ENCODE assay signal across 11 cellular contexts in the genomic region with DNA sequence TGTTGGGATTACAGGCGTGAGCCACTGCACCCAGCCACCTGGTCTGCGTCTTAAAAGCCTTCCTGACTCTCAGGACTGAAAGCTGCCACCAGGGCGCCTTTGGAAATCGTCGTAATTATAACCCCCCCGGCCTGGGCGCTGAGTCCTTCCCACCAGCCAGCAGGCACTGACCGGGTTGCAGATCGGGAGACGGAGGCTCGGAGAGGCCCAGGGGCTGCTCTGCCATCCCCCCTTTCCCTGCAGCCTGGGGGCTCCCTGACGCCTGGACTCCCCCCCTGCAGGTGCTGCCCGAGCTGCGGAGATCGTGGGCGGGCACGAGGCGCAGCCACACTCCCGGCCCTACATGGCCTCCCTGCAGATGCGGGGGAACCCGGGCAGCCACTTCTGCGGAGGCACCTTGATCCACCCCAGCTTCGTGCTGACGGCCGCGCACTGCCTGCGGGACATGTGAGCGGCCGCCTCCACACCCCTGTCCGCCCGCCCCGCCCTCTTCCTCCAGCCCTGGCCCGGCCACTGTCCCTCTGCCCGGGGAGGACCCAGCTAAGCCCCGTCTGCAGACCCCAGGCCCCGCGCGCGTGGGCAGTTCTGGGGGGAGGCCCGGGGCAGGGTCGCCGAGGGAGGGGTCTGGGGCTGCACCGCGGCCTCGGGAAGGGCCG. TPM values are rescaled to one million over a fixed set of nuclear protein-coding genes. Genes with fewer than 3 reads are reported as not detected.
DNase-seq lines count a peak whose midpoint lies in the region; ATAC-seq, FAIRE-seq and TF ChIP-seq lines count a peak whose summit lies in the region.
"Had no signal": no experiment of that assay in that cellular context is flagged by ENCODE, and none has a peak within 500 bp of the region (broad histone marks: within the 10 kb centered on the region; RNA-seq: fewer than 3 reads in every experiment).

No MANE protein-coding gene starts in this region.

- H3K27ac Mint-ChIP-seq in CD4-positive, alpha-beta T cell = no peak overlapping the region
- H3K27ac Mint-ChIP-seq: activated B cell treated with CpG ODN at 0.5 μM for 24 hours had no signal

- H3K9me3 Mint-ChIP-seq in CD4-positive, alpha-beta T cell = no peaks in the 10 kb centered on the region
- H3K9me3 Mint-ChIP-seq: activated B cell treated with CpG ODN at 0.5 μM for 24 hours had no signal

- H3K9me2 ChIP-seq in neural cell (ENCODE audit: insufficient read depth, low read length) = no peaks in the 10 kb centered on the region

- no peak overlapping the region for H2AFZ ChIP-seq in neural cell (ENCODE audit: low read depth, low read length)

- peak overlapping the region; percentile 38 for H3K4me3 ChIP-seq in neural cell (ENCODE audit: low read length)

- POLR2A ChIA-PET in CD4-positive, alpha-beta T cell (lab: Charles Lee) = no interaction called here

- peak overlapping the region; percentile 20 for H3K9ac ChIP-seq in neural cell (ENCODE audit: low read length)

- H3K79me2 ChIP-seq in neural cell (replicated peaks; ENCODE audit: insufficient read depth, low read length) = no peaks in the 10 kb centered on the region

- no peak overlapping the region for H3K4me3 Mint-ChIP-seq in CD4-positive, alpha-beta T cell
- H3K4me3 Mint-ChIP-seq: activated B cell treated with CpG ODN at 0.5 μM for 24 hours had no signal

- in situ Hi-C loops in GM13977 (cut with MboI; ENCODE audit: low pct_unique_long_range_greater_than_20kb, low sequenced_read_pairs, unreplicated experiment) = no loop called here

- no peak for TF ChIP-seq CTCF in CD4-positive, alpha-beta T cell (IDR thresholded peaks at IDR 0.05)
- TF ChIP-seq CTCF in neural cell (IDR thresholded peaks at IDR 0.05; ENCODE audit: poor library complexity, severe bottlenecking) (no peak), GM13977 (IDR thresholded peaks at IDR 0.05; ENCODE audit: extremely low read depth, insufficient read depth, missing control alignments) (no peak)

- CTCF ChIA-PET in CD4-positive, alpha-beta T cell (lab: Charles Lee) = no interaction called here

- no peaks in the 10 kb centered on the region for H3K36me3 ChIP-seq in neural cell (ENCODE audit: insufficient read depth, low read length)

- no peak overlapping the region for H3K4me2 ChIP-seq in neural cell (ENCODE audit: low read length)

- H4K20me1 ChIP-seq in neural cell (ENCODE audit: insufficient read depth) = no peaks in the 10 kb centered on the region

- peak; percentile 32 for ATAC-seq in CD4-positive, alpha-beta T cell (ENCODE audit: poor library complexity)
- ATAC-seq in GM19328 (IDR thresholded peaks at IDR 0.05; ENCODE audit: unreplicated experiment) = no peak

- TF ChIP-seq POLR2A in GM12891 (IDR thresholded peaks at IDR 0.05; ENCODE audit: low read depth, low read length) = no peak

- no peaks in the 10 kb centered on the region for H3K9me3 ChIP-seq in CD4-positive, alpha-beta T cell (ENCODE audit: control insufficient read depth, low read length)
- no peaks in the 10 kb centered on the region for H3K9me3 ChIP-seq in neural cell (ENCODE audit: low read length)

- no peak overlapping the region for H3K27ac ChIP-seq in CD4-positive, alpha-beta T cell (ENCODE audit: low read depth, low read length)
- no peak overlapping the region for H3K27ac ChIP-seq in neural cell (ENCODE audit: low read length)

- FAIRE-seq in GM12891 (lab: Jason Lieb, UNC) = no peak

- no peaks in the 10 kb centered on the region for H3K36me3 Mint-ChIP-seq in CD4-positive, alpha-beta T cell (ENCODE audit: low read depth)

- no peaks in the 10 kb centered on the region for H3K4me1 Mint-ChIP-seq in CD4-positive, alpha-beta T cell (ENCODE audit: low read depth)

- TF ChIP-seq EP300 in Ishikawa (IDR thresholded peaks at IDR 0.05; ENCODE audit: borderline replicate concordance) (no peak), neural cell (conservative IDR thresholded peaks at IDR 0.05; ENCODE audit: poor library complexity, severe bottlenecking) (no peak)

- intact Hi-C loops in CD4-positive, alpha-beta T cell (cut with DNase I, micrococcal nuclease) = no loop called here

- TF ChIP-seq RAD21 in Ishikawa (IDR thresholded peaks at IDR 0.05; ENCODE audit: low read depth) (no peak), neural cell (conservative IDR thresholded peaks at IDR 0.05) (no peak)

- H3F3A ChIP-seq in neural cell (ENCODE audit: insufficient read depth, low read length, poor library complexity, severe bottlenecking) = no peaks in the 10 kb centered on the region

- H3K27me3 Mint-ChIP-seq in CD4-positive, alpha-beta T cell = peaks cover 50% of the 10 kb centered on the region

- peaks cover 33% of the 10 kb centered on the region for H3K27me3 ChIP-seq in CD4-positive, alpha-beta T cell (ENCODE audit: control insufficient read depth, insufficient read depth, low read length)
- peaks cover 15% of the 10 kb centered on the region for H3K27me3 ChIP-seq in neural cell (ENCODE audit: insufficient read depth, low read depth, low read length)

- no peak for DNase-seq in CD4-positive, alpha-beta T cell
- DNase-seq in ecto neural progenitor cell (ENCODE audit: low spot score) (peak; percentile 72), pons (ENCODE audit: low spot score) (no peak), GM12891 (ENCODE audit: insufficient read length, low spot score) (no peak), GM13977 (ENCODE audit: low spot score) (no peak)
- DNase-seq: activated B cell treated with CpG ODN at 0.5 μM for 24 hours, NCI-H1048 had no signal

TF ChIP-seq in neural cell, 6 proteins besides CTCF, POLR2A, EP300 and RAD21 (continues in another document):
- TF ChIP-seq TAF1 (IDR thresholded peaks at IDR 0.05; ENCODE audit: low read depth) (no peak), SMC3 (conservative IDR thresholded peaks at IDR 0.05; ENCODE audit: poor library complexity) (no peak)

TF ChIP-seq in GM12891, 5 proteins besides CTCF, POLR2A, EP300 and RAD21:
- TF ChIP-seq POU2F2 (IDR thresholded peaks at IDR 0.05; ENCODE audit: low read depth, low read length) (no peak), POLR2AphosphoS5 (IDR thresholded peaks at IDR 0.05; ENCODE audit: low read depth, low read length) (no peak), SPI1 (IDR thresholded peaks at IDR 0.05; ENCODE audit: low read depth, low read length) (no peak), TAF1 (IDR thresholded peaks at IDR 0.05; ENCODE audit: low read depth, low read length) (no peak), PAX5 (IDR thresholded peaks at IDR 0.05; ENCODE audit: insufficient read depth, low read length, severe bottlenecking) (no peak)

RNA-seq across cellular contexts. Expression of gene PRTN3, which starts 2.5 kb away (rescaled TPM):
- total RNA-seq in CD4-positive, alpha-beta T cell = not detected
- 0.54 TPM in 1 of 2 replicates, not detected in the other for polyA plus RNA-seq in neural cell
- polyA minus RNA-seq in neural cell = not detected in 2 replicates
- polyA plus RNA-seq in GM12891 (2012; ENCODE audit: low read depth, missing spikeins) = not detected
- total RNA-seq: activated B cell treated with CpG ODN at 0.5 μM for 24 hours, kidney epithelial cell had no signal

RNA-seq across cellular contexts. Expression of gene ELANE, which starts 8.8 kb away (rescaled TPM):
- not detected for total RNA-seq in CD4-positive, alpha-beta T cell
- not detected in 2 replicates for polyA plus RNA-seq in neural cell
- not detected in 2 replicates for polyA minus RNA-seq in neural cell
- not detected for polyA plus RNA-seq in GM12891 (2012; ENCODE audit: low read depth, missing spikeins)
- total RNA-seq: activated B cell treated with CpG ODN at 0.5 μM for 24 hours had no signal

RNA-seq across cellular contexts. Expression of gene AZU1, which starts 15.7 kb away (rescaled TPM):
- under 1 TPM; 0.47 to 0.49 TPM for total RNA-seq in CD4-positive, alpha-beta T cell
- 1.0 and 1.1 TPM in 2 replicates for polyA plus RNA-seq in neural cell
- not detected in 2 replicates for polyA minus RNA-seq in neural cell
- 0.10 TPM for polyA plus RNA-seq in GM12891 (2012; ENCODE audit: low read depth, missing spikeins)
- total RNA-seq: kidney epithelial cell had no signal

RNA-seq across cellular contexts. Expression of gene CFD, which starts 16.2 kb away (rescaled TPM):
- total RNA-seq in CD4-positive, alpha-beta T cell = 1 to 10 TPM; 2.3 to 2.9 TPM
- 3.8 and 5.3 TPM in 2 replicates for polyA plus RNA-seq in neural cell
- polyA minus RNA-seq in neural cell = 1.2 TPM in 1 of 2 replicates, not detected in the other
- polyA plus RNA-seq in GM12891 (2012; ENCODE audit: low read depth, missing spikeins) = 0.27 TPM
- total RNA-seq: activated B cell treated with CpG ODN at 0.5 μM for 24 hours had no signal

RNA-seq across cellular contexts. Expression of gene PLPPR3, which starts 21.6 kb away (rescaled TPM):
- total RNA-seq in CD4-positive, alpha-beta T cell = not detected
- 239 and 275 TPM in 2 replicates for polyA plus RNA-seq in neural cell
- polyA minus RNA-seq in neural cell = 261 and 333 TPM in 2 replicates
- 0.15 TPM for polyA plus RNA-seq in GM12891 (2012; ENCODE audit: low read depth, missing spikeins)
- total RNA-seq: activated B cell treated with CpG ODN at 0.5 μM for 24 hours had no signal
